In the genomic region with DNA sequence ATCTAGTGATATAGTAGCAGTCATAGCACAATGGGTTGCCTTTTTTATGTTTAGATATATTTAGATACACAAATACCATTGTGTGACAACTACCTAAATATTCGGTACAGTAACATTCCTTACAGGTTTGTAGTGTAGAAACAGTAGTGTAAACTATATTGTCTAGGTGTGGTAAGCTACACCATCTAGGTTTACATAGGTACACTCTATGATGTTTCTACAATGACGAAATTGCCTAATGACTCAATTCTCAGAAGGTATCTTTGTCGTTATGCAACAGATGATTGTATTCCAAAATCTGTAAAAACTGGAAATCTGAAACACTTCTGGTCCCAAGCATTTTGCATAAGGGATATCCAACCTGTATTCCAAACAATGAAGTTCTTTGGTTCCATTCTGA, we compare ENCODE assay signal across 1 cellular context.
TF ChIP-seq lines count a peak whose summit lies in the region.

No MANE protein-coding gene starts in this region.

TF ChIP-seq in HepG2, 621 proteins besides CTCF, POLR2A, EP300 and RAD21:
- no peak for TF ChIP-seq ZNF850 (CRISPR knock-in tag; conservative IDR thresholded peaks at IDR 0.05)
- TF ChIP-seq, protein P1, sequence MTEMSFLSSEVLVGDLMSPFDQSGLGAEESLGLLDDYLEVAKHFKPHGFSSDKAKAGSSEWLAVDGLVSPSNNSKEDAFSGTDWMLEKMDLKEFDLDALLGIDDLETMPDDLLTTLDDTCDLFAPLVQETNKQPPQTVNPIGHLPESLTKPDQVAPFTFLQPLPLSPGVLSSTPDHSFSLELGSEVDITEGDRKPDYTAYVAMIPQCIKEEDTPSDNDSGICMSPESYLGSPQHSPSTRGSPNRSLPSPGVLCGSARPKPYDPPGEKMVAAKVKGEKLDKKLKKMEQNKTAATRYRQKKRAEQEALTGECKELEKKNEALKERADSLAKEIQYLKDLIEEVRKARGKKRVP (CRISPR knock-in tag; IDR thresholded peaks at IDR 0.05), result peak in 1 of 2 experiments; percentile 26; a peak in 1 of 4 replicates
- TF ChIP-seq GATA4 (IDR thresholded peaks at IDR 0.05; ENCODE audit: borderline replicate concordance, low read depth), result no peak
- peak; percentile 40; the same call in 1 of the 2 replicates for TF ChIP-seq CEBPG (CRISPR knock-in tag; IDR thresholded peaks at IDR 0.05)
- TF ChIP-seq, protein P2, sequence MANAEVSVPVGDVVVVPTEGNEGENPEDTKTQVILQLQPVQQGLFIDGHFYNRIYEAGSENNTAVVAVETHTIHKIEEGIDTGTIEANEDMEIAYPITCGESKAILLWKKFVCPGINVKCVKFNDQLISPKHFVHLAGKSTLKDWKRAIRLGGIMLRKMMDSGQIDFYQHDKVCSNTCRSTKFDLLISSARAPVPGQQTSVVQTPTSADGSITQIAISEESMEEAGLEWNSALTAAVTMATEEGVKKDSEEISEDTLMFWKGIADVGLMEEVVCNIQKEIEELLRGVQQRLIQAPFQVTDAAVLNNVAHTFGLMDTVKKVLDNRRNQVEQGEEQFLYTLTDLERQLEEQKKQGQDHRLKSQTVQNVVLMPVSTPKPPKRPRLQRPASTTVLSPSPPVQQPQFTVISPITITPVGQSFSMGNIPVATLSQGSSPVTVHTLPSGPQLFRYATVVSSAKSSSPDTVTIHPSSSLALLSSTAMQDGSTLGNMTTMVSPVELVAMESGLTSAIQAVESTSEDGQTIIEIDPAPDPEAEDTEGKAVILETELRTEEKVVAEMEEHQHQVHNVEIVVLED (CRISPR knock-in tag; IDR thresholded peaks at IDR 0.05; ENCODE audit: borderline replicate concordance), result no peak
- no peak for TF ChIP-seq ZFP82 (CRISPR knock-in tag; IDR thresholded peaks at IDR 0.05; ENCODE audit: borderline replicate concordance)
- peak; percentile 4; the same call in 1 of the 2 replicates for TF ChIP-seq CEBPB (IDR thresholded peaks at IDR 0.05; ENCODE audit: borderline replicate concordance, low read depth, low read length)
- TF ChIP-seq TEAD2 (CRISPR knock-in tag; IDR thresholded peaks at IDR 0.05), result no peak
- no peak for TF ChIP-seq DDIT3 (CRISPR knock-in tag; IDR thresholded peaks at IDR 0.05)
- no peak for TF ChIP-seq HMGXB3 (CRISPR knock-in tag; IDR thresholded peaks at IDR 0.05; ENCODE audit: borderline replicate concordance)
- no peak for TF ChIP-seq BHLHE40 (IDR thresholded peaks at IDR 0.05; ENCODE audit: low read length)
- no peak for TF ChIP-seq NFRKB (IDR thresholded peaks at IDR 0.05)
